Comparison of ENCODE assay signal across 1 cellular context in the genomic region with DNA sequence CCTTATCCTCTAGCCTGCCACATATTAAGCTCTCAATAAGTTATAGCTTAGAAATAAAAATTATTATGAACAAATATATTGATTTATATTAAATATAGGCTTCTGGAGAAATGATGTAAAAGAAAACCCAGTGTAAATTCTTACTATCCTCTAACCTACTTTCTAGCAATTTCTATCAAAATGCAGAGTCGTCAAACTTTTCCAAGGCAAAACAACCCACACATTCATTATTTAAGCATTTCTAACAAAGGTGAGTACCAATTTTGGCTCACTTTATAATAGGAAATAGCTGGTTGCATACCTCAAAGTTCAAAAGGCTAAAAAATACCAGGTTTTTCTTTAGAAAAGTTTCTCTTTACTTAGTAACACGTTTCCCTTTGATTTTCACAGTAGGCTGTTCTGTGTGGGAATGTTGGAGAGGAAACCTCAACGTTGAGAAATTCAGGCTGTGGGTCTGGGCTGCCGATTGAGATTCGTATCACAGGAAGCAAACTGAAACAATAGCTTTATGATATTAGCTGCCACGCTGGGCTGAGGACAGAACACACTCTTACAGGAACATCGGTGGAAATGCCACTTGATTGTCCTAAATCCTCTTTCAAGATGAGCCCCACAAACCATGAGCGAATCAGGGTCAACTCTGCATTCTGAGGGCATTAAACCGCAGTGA.
A peak's percentile ranks its signal among the peaks of the same experiment; 100 is the strongest.
TF ChIP-seq lines count a peak whose summit lies in the region.

No MANE protein-coding gene starts in this region.

TF ChIP-seq in HepG2, 621 proteins besides CTCF, POLR2A, EP300 and RAD21:
- peak; percentile 82 for TF ChIP-seq MAFF (IDR thresholded peaks at IDR 0.05; ENCODE audit: low read depth, low read length)
- TF ChIP-seq, protein P1, sequence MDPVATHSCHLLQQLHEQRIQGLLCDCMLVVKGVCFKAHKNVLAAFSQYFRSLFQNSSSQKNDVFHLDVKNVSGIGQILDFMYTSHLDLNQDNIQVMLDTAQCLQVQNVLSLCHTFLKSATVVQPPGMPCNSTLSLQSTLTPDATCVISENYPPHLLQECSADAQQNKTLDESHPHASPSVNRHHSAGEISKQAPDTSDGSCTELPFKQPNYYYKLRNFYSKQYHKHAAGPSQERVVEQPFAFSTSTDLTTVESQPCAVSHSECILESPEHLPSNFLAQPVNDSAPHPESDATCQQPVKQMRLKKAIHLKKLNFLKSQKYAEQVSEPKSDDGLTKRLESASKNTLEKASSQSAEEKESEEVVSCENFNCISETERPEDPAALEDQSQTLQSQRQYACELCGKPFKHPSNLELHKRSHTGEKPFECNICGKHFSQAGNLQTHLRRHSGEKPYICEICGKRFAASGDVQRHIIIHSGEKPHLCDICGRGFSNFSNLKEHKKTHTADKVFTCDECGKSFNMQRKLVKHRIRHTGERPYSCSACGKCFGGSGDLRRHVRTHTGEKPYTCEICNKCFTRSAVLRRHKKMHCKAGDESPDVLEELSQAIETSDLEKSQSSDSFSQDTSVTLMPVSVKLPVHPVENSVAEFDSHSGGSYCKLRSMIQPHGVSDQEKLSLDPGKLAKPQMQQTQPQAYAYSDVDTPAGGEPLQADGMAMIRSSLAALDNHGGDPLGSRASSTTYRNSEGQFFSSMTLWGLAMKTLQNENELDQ (CRISPR knock-in tag; IDR thresholded peaks at IDR 0.05; ENCODE audit: borderline replicate concordance), result no peak
- no peak for TF ChIP-seq SMYD3 (CRISPR knock-in tag; IDR thresholded peaks at IDR 0.05)
- TF ChIP-seq, protein P2, sequence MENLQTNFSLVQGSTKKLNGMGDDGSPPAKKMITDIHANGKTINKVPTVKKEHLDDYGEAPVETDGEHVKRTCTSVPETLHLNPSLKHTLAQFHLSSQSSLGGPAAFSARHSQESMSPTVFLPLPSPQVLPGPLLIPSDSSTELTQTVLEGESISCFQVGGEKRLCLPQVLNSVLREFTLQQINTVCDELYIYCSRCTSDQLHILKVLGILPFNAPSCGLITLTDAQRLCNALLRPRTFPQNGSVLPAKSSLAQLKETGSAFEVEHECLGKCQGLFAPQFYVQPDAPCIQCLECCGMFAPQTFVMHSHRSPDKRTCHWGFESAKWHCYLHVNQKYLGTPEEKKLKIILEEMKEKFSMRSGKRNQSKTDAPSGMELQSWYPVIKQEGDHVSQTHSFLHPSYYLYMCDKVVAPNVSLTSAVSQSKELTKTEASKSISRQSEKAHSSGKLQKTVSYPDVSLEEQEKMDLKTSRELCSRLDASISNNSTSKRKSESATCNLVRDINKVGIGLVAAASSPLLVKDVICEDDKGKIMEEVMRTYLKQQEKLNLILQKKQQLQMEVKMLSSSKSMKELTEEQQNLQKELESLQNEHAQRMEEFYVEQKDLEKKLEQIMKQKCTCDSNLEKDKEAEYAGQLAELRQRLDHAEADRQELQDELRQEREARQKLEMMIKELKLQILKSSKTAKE (CRISPR knock-in tag; IDR thresholded peaks at IDR 0.05; ENCODE audit: borderline replicate concordance), result no peak
- no peak for TF ChIP-seq THYN1 (CRISPR knock-in tag; IDR thresholded peaks at IDR 0.05; ENCODE audit: borderline replicate concordance, low read depth)
- no peak for TF ChIP-seq PHF5A (CRISPR knock-in tag; IDR thresholded peaks at IDR 0.05; ENCODE audit: low read depth, unreplicated experiment)
- TF ChIP-seq, protein P3, sequence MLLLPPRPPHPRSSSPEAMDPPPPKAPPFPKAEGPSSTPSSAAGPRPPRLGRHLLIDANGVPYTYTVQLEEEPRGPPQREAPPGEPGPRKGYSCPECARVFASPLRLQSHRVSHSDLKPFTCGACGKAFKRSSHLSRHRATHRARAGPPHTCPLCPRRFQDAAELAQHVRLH (CRISPR knock-in tag; IDR thresholded peaks at IDR 0.05; ENCODE audit: borderline replicate concordance, low read depth), result no peak
- no peak for TF ChIP-seq RFX3 (CRISPR knock-in tag; IDR thresholded peaks at IDR 0.05)
- TF ChIP-seq MAFK (conservative IDR thresholded peaks at IDR 0.05 in 1 of 2, IDR thresholded peaks at IDR 0.05 in 1 of 2; ENCODE audit: low read length in 2 of 2), result peak; percentile 77 to 87; a peak in 3 of 4 replicates
- TF ChIP-seq, protein P4, sequence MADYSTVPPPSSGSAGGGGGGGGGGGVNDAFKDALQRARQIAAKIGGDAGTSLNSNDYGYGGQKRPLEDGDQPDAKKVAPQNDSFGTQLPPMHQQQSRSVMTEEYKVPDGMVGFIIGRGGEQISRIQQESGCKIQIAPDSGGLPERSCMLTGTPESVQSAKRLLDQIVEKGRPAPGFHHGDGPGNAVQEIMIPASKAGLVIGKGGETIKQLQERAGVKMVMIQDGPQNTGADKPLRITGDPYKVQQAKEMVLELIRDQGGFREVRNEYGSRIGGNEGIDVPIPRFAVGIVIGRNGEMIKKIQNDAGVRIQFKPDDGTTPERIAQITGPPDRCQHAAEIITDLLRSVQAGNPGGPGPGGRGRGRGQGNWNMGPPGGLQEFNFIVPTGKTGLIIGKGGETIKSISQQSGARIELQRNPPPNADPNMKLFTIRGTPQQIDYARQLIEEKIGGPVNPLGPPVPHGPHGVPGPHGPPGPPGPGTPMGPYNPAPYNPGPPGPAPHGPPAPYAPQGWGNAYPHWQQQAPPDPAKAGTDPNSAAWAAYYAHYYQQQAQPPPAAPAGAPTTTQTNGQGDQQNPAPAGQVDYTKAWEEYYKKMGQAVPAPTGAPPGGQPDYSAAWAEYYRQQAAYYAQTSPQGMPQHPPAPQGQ (CRISPR knock-in tag; IDR thresholded peaks at IDR 0.05; ENCODE audit: borderline replicate concordance), result no peak
- no peak for TF ChIP-seq FOXP1 (IDR thresholded peaks at IDR 0.05)
- TF ChIP-seq FOXP1 (CRISPR knock-in tag; IDR thresholded peaks at IDR 0.05), result no peak
- TF ChIP-seq ZMYM2 (CRISPR knock-in tag; IDR thresholded peaks at IDR 0.05), result no peak
- TF ChIP-seq ELF1 (CRISPR knock-in tag; IDR thresholded peaks at IDR 0.05), result no peak
- no peak for TF ChIP-seq ZNF629 (CRISPR knock-in tag; conservative IDR thresholded peaks at IDR 0.05)
- no peak for TF ChIP-seq XBP1 (CRISPR knock-in tag; IDR thresholded peaks at IDR 0.05)
- TF ChIP-seq ZNF761 (CRISPR knock-in tag; conservative IDR thresholded peaks at IDR 0.05), result no peak
- TF ChIP-seq, protein P5, sequence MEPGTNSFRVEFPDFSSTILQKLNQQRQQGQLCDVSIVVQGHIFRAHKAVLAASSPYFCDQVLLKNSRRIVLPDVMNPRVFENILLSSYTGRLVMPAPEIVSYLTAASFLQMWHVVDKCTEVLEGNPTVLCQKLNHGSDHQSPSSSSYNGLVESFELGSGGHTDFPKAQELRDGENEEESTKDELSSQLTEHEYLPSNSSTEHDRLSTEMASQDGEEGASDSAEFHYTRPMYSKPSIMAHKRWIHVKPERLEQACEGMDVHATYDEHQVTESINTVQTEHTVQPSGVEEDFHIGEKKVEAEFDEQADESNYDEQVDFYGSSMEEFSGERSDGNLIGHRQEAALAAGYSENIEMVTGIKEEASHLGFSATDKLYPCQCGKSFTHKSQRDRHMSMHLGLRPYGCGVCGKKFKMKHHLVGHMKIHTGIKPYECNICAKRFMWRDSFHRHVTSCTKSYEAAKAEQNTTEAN (CRISPR knock-in tag; conservative IDR thresholded peaks at IDR 0.05), result no peak
- no peak for TF ChIP-seq ZNF678 (CRISPR knock-in tag; IDR thresholded peaks at IDR 0.05)
- TF ChIP-seq, protein P6, sequence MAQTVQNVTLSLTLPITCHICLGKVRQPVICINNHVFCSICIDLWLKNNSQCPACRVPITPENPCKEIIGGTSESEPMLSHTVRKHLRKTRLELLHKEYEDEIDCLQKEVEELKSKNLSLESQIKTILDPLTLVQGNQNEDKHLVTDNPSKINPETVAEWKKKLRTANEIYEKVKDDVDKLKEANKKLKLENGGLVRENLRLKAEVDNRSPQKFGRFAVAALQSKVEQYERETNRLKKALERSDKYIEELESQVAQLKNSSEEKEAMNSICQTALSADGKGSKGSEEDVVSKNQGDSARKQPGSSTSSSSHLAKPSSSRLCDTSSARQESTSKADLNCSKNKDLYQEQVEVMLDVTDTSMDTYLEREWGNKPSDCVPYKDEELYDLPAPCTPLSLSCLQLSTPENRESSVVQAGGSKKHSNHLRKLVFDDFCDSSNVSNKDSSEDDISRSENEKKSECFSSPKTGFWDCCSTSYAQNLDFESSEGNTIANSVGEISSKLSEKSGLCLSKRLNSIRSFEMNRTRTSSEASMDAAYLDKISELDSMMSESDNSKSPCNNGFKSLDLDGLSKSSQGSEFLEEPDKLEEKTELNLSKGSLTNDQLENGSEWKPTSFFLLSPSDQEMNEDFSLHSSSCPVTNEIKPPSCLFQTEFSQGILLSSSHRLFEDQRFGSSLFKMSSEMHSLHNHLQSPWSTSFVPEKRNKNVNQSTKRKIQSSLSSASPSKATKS (CRISPR knock-in tag; IDR thresholded peaks at IDR 0.05), result 0 out of 2 replicates have a peak, but pooled peaks have one; percentile 26
- TF ChIP-seq PAWR (CRISPR knock-in tag; IDR thresholded peaks at IDR 0.05; ENCODE audit: borderline replicate concordance), result no peak
- TF ChIP-seq ZNF235 (CRISPR knock-in tag; IDR thresholded peaks at IDR 0.05; ENCODE audit: borderline replicate concordance), result no peak
- no peak for TF ChIP-seq ZNF589 (CRISPR knock-in tag; conservative IDR thresholded peaks at IDR 0.05)
- TF ChIP-seq RBM22 (optimal IDR thresholded peaks at IDR 0.05; ENCODE audit: low read length), result peak; percentile 70
- TF ChIP-seq CHCHD3 (CRISPR knock-in tag; IDR thresholded peaks at IDR 0.05), result no peak
- TF ChIP-seq ZNF335 (CRISPR knock-in tag; IDR thresholded peaks at IDR 0.05), result no peak
